In genomic region chr9:137550958-137551655, GRCh38 we compare ENCODE assay signal across 8 cellular contexts. TPM values are rescaled to one million over a fixed set of nuclear protein-coding genes. Genes with fewer than 3 reads are reported as not detected.
DNase-seq lines count a peak whose midpoint lies in the region; ATAC-seq lines count a peak whose summit lies in the region.

No MANE protein-coding gene starts in this region.

- no peak overlapping the region for H3K9ac ChIP-seq in iPS-15b (ENCODE audit: low read depth, low read length)
- H3K9ac ChIP-seq in skeletal muscle satellite cell (ENCODE audit: low read depth, low read length), result peak overlapping the region; percentile 75

- H3K9me3 Mint-ChIP-seq in activated naive CD8-positive, alpha-beta T cell treated with anti-CD3 and anti-CD28 coated beads, Interleukin-2, amount 50 U/mL, for 24 hours, result no peaks in the 10 kb centered on the region

- H3K36me3 ChIP-seq in iPS-15b (ENCODE audit: control insufficient read depth, insufficient read depth, low read length) (peaks cover 15% of the 10 kb centered on the region), skeletal muscle satellite cell (ENCODE audit: insufficient read depth, low read length) (peaks cover 19% of the 10 kb centered on the region)

- peak overlapping the region; percentile 59 for H3K4me3 ChIP-seq in iPS-15b (ENCODE audit: low read depth, low read length)
- H3K4me3 ChIP-seq in skeletal muscle satellite cell (ENCODE audit: low read length), result peak overlapping the region; percentile 80

- peaks cover 18% of the 10 kb centered on the region for H3K4me1 Mint-ChIP-seq in activated naive CD8-positive, alpha-beta T cell treated with anti-CD3 and anti-CD28 coated beads, Interleukin-2, amount 50 U/mL, for 24 hours

- peak overlapping the region; percentile 84 for H3K4me3 Mint-ChIP-seq in activated naive CD8-positive, alpha-beta T cell treated with anti-CD3 and anti-CD28 coated beads, Interleukin-2, amount 50 U/mL, for 24 hours

- H3K27me3 Mint-ChIP-seq in activated naive CD8-positive, alpha-beta T cell treated with anti-CD3 and anti-CD28 coated beads, Interleukin-2, amount 50 U/mL, for 24 hours, result no peaks in the 10 kb centered on the region

- no peaks in the 10 kb centered on the region for H3K4me1 ChIP-seq in iPS-15b (ENCODE audit: control insufficient read depth, insufficient read depth, low read length)
- peaks cover 15% of the 10 kb centered on the region for H3K4me1 ChIP-seq in skeletal muscle satellite cell (ENCODE audit: control insufficient read depth, insufficient read depth, low read length)

- no peak overlapping the region for H3K27ac Mint-ChIP-seq in activated naive CD8-positive, alpha-beta T cell treated with anti-CD3 and anti-CD28 coated beads, Interleukin-2, amount 50 U/mL, for 24 hours

- ATAC-seq in GM19351 (IDR thresholded peaks at IDR 0.05; ENCODE audit: unreplicated experiment), result peak; percentile 51
- peak; percentile 57 for ATAC-seq in HG03354 (IDR thresholded peaks at IDR 0.05; ENCODE audit: poor library complexity, severe bottlenecking, unreplicated experiment)
- ATAC-seq in activated naive CD8-positive, alpha-beta T cell treated with anti-CD3 and anti-CD28 coated beads, Interleukin-2, amount 50 U/mL, for 24 hours, result peak; percentile 77

- no peaks in the 10 kb centered on the region for H3K27me3 ChIP-seq in iPS-15b (ENCODE audit: control insufficient read depth, insufficient read depth, low read length)
- no peaks in the 10 kb centered on the region for H3K27me3 ChIP-seq in skeletal muscle satellite cell (ENCODE audit: control insufficient read depth, insufficient read depth, low read length)

- H3K36me3 Mint-ChIP-seq in activated naive CD8-positive, alpha-beta T cell treated with anti-CD3 and anti-CD28 coated beads, Interleukin-2, amount 50 U/mL, for 24 hours (ENCODE audit: low read depth), result peaks cover 13% of the 10 kb centered on the region

- H3K4me2 ChIP-seq in skeletal muscle satellite cell (ENCODE audit: low read length), result peak overlapping the region; percentile 96

- DNase-seq in COLO668 (lab: John Stamatoyannopoulos, UW; ENCODE audit: unreplicated experiment), result peak; percentile 92
- DNase-seq in NCI-H524 (lab: John Stamatoyannopoulos, UW), result peak; percentile 83 to 89
- no peak for DNase-seq in activated naive CD8-positive, alpha-beta T cell treated with anti-CD3 and anti-CD28 coated beads, Interleukin-2, amount 50 U/mL, for 24 hours
- no peak for DNase-seq in GM03348 (ENCODE audit: low spot score)

- no peaks in the 10 kb centered on the region for H3K9me3 ChIP-seq in iPS-15b (ENCODE audit: control insufficient read depth, insufficient read depth, low read length)
- no peaks in the 10 kb centered on the region for H3K9me3 ChIP-seq in skeletal muscle satellite cell (replicated peaks; ENCODE audit: low read length)

RNA-seq across cellular contexts. Expression of gene MRPL41, which starts 0.6 kb away (rescaled TPM):
- 65.1 and 65.9 TPM in 2 replicates for total RNA-seq in skeletal muscle satellite cell (2012; rRNA removed)

RNA-seq across cellular contexts. Expression of gene PNPLA7, which starts 0.9 kb away (rescaled TPM):
- total RNA-seq in skeletal muscle satellite cell (2012; rRNA removed), result 0.22 and 0.25 TPM in 2 replicates

RNA-seq across cellular contexts. Expression of gene DPH7, which starts 27.6 kb away (rescaled TPM):
- 19.2 and 24.8 TPM in 2 replicates for total RNA-seq in skeletal muscle satellite cell (2012; rRNA removed)

RNA-seq across cellular contexts. Expression of gene ZMYND19, which starts 39.2 kb away (rescaled TPM):
- 18.5 and 23.6 TPM in 2 replicates for total RNA-seq in skeletal muscle satellite cell (2012; rRNA removed)

RNA-seq across cellular contexts. Expression of gene ARRDC1, which starts 54.4 kb away (rescaled TPM):
- total RNA-seq in skeletal muscle satellite cell (2012; rRNA removed), result 13.9 and 19.2 TPM in 2 replicates

Comparison
In these comparisons a context has a peak if more than half of its experiments do, and no peak if none do; other contexts are left out.
1. DNase-seq: peak in COLO668 (single experiment) and NCI-H524 (2 of 2); none in activated naive CD8-positive, alpha-beta T cell treated with anti-CD3 and anti-CD28 coated beads, Interleukin-2, amount 50 U/mL, for 24 hours (single experiment) and GM03348 (single experiment).
2. Peak in every context shown above with its lines, with median percentiles within 50 percentile points of each other: ATAC-seq.